ENCODE assay signal across 18 cellular contexts in genomic region chr3:150936693-150937092, GRCh38.
DNase-seq lines count a peak whose midpoint lies in the region; ATAC-seq and TF ChIP-seq lines count a peak whose summit lies in the region.
"Had no signal": no experiment of that assay in that cellular context is flagged by ENCODE, and none has a peak within 500 bp of the region (broad histone marks: within the 10 kb centered on the region; RNA-seq: fewer than 3 reads in every experiment).

No MANE protein-coding gene starts in this region.

- no peaks in the 10 kb centered on the region for H4K20me1 ChIP-seq in OCI-LY3 (ENCODE audit: insufficient read depth, low read length)

- TF ChIP-seq CTCF in OCI-LY3 (IDR thresholded peaks at IDR 0.05; ENCODE audit: low read depth, low read length) (no peak), WERI-Rb-1 (IDR thresholded peaks at IDR 0.05; ENCODE audit: low read depth, low read length) (no peak)

- peak overlapping the region; percentile 11; the same call in 1 of the 2 replicates for H3K4me3 ChIP-seq in OCI-LY3 (ENCODE audit: low read length)
- H3K4me3 ChIP-seq in WERI-Rb-1 (ENCODE audit: low read depth, low read length) = no peak overlapping the region
- H3K4me3 ChIP-seq: K562, PC-9, thyroid gland had no signal

- H2AFZ ChIP-seq in OCI-LY3 (ENCODE audit: low read depth, low read length) = no peak overlapping the region
- H2AFZ ChIP-seq: PC-9 had no signal

- H3K4me1 ChIP-seq in OCI-LY3 (ENCODE audit: low read length) = peaks cover 39% of the 10 kb centered on the region
- H3K4me1 ChIP-seq: thyroid gland had no signal

- ATAC-seq in GM18868 (IDR thresholded peaks at IDR 0.05; ENCODE audit: unreplicated experiment) (peak; percentile 94), GM21528 (IDR thresholded peaks at IDR 0.05; ENCODE audit: low FRiP score, unreplicated experiment) (peak; percentile 75), HG03045 (IDR thresholded peaks at IDR 0.05; ENCODE audit: unreplicated experiment) (peak; percentile 47), HG02678 (IDR thresholded peaks at IDR 0.05; ENCODE audit: unreplicated experiment) (no peak)
- ATAC-seq: K562; naive thymus-derived CD4-positive, alpha-beta T cell had no signal

- H3K27me3 ChIP-seq in OCI-LY3 (ENCODE audit: low read depth, low read length) (peaks cover 22% of the 10 kb centered on the region), WERI-Rb-1 (ENCODE audit: insufficient read depth, low read depth, severe bottlenecking) (peaks cover 53% of the 10 kb centered on the region)
- H3K27me3 ChIP-seq: thyroid gland had no signal

- no peak overlapping the region for H3K9ac ChIP-seq in OCI-LY3 (ENCODE audit: low read length)

- no peak for DNase-seq in WERI-Rb-1
- no peak for DNase-seq in COLO829 (ENCODE audit: low spot score)
- no peak for DNase-seq in KBM-7
- DNase-seq: activated naive CD4-positive, alpha-beta T cell treated with anti-CD3 and anti-CD28 coated beads for 36 hours; brain microvascular endothelial cell; DMS 273 treated with DMSO at 0.1 percent for 48 hours; naive thymus-derived CD4-positive, alpha-beta T cell; NCI-H1436; NCI-H446 treated with DMSO at 0.1 percent for 48 hours; PC-9; thyroid gland had no signal

- H3K79me2 ChIP-seq in OCI-LY3 (ENCODE audit: low read length) = no peaks in the 10 kb centered on the region

- H3K9me3 ChIP-seq in OCI-LY3 (ENCODE audit: insufficient read depth, low read length) (no peaks in the 10 kb centered on the region), WERI-Rb-1 (ENCODE audit: severe bottlenecking) (no peaks in the 10 kb centered on the region)
- H3K9me3 ChIP-seq: thyroid gland had no signal

- H3K36me3 ChIP-seq in OCI-LY3 (replicated peaks; ENCODE audit: low read depth, low read length) (no peaks in the 10 kb centered on the region), WERI-Rb-1 (no peaks in the 10 kb centered on the region)
- H3K36me3 ChIP-seq: brain microvascular endothelial cell, thyroid gland had no signal

- H3K27ac ChIP-seq in OCI-LY3 (ENCODE audit: low read length) = peak overlapping the region; percentile 8; the same call in 1 of the 2 replicates
- H3K27ac ChIP-seq in WERI-Rb-1 = no peak overlapping the region
- H3K27ac ChIP-seq: brain microvascular endothelial cell, PC-9, thyroid gland, VCaP had no signal

- H3K4me2 ChIP-seq in OCI-LY3 (ENCODE audit: low read length) = peak overlapping the region; percentile 50
- H3K4me2 ChIP-seq: PC-9 had no signal

- in situ Hi-C loops in KBM-7 (cut with MboI; ENCODE audit: low pct_unique_long_range_greater_than_20kb, low sequenced_read_pairs) = no loop called here
